ENCODE assay signal across 10 cellular contexts in the genomic region with DNA sequence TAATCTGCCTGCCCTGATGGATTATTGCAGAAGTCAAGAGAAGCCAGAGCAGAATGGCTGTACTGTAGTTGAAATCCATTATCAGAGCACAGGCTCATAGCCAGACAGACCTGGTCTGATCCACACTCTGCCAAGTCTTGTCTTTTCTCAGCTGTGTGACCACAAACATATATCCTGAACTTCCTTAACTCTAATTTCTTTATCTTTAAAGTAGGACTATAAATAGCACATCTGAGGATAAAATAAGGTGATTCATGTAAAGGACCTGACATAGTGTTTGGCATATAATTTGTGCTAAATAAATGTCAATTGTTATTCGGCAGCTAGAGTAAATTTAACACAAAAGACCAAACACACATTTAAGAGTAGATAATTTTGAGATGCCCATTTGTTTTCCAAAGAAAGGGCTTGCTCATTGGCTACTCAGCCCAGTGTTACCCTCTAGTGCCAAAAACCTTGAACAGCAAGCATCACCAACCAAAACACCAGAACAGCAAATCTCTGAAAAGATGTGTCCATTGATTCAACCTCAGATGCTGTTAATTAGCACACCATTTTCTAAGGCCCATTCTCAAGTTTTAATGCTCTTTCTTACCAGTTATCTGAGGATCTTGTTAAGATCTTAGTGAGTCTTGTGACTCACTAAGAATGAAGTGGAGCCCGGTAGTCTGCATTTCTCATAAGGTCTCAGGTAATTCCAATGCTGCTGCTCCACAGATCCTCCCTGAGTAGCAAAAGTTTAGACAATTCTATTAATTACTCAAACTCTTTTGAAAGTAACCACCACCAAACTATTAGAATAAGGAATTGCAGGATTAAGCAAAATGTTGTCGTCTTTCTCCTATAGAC.
DNase-seq lines count a peak whose midpoint lies in the region; ATAC-seq, FAIRE-seq and TF ChIP-seq lines count a peak whose summit lies in the region.
"Had no signal": no experiment of that assay in that cellular context is flagged by ENCODE, and none has a peak within 500 bp of the region (broad histone marks: within the 10 kb centered on the region; RNA-seq: fewer than 3 reads in every experiment).

No MANE protein-coding gene starts in this region.

- H3K4me1 ChIP-seq in body of pancreas (no peaks in the 10 kb centered on the region), gastroesophageal sphincter (no peaks in the 10 kb centered on the region)
- H3K4me1 ChIP-seq: ascending aorta had no signal

- H3K36me3 ChIP-seq in body of pancreas (replicated peaks in 1 of 2; ENCODE audit: insufficient read depth in 1 of 2, low read depth in 2 of 2): no peaks in the 10 kb centered on the region
- no peaks in the 10 kb centered on the region for H3K36me3 ChIP-seq in gastroesophageal sphincter
- H3K36me3 ChIP-seq: ascending aorta had no signal

- TF ChIP-seq CTCF in D721Med (IDR thresholded peaks at IDR 0.05; ENCODE audit: insufficient read depth, missing control alignments) (peak; percentile 49), body of pancreas (IDR thresholded peaks at IDR 0.05) (peak; percentile 13 to 73 (median 55)), gastroesophageal sphincter (IDR thresholded peaks at IDR 0.05) (no peak)

- ATAC-seq in body of pancreas (peak; percentile 65), left lobe of liver (peak; percentile 48), HG03025 (IDR thresholded peaks at IDR 0.05; ENCODE audit: low FRiP score, unreplicated experiment) (no peak), gastroesophageal sphincter (no peak)
- ATAC-seq: naive thymus-derived CD8-positive, alpha-beta T cell had no signal

- peak overlapping the region in 2 of 4 donors; percentile 27 to 36 for H3K27ac ChIP-seq in body of pancreas
- no peak overlapping the region for H3K27ac ChIP-seq in gastroesophageal sphincter
- H3K27ac ChIP-seq: ascending aorta had no signal

- no peaks in the 10 kb centered on the region for H3K9me3 ChIP-seq in body of pancreas
- peaks cover 0 to 3% (median 0%) of the 10 kb centered on the region in 3 donors for H3K9me3 ChIP-seq in gastroesophageal sphincter

- no peaks in the 10 kb centered on the region for H3K27me3 ChIP-seq in body of pancreas
- H3K27me3 ChIP-seq in gastroesophageal sphincter: no peaks in the 10 kb centered on the region
- H3K27me3 ChIP-seq: ascending aorta had no signal

- no peak for TF ChIP-seq EP300 in gastroesophageal sphincter (IDR thresholded peaks at IDR 0.05)

- DNase-seq in D721Med (ENCODE audit: insufficient read length, low spot score) (no peak), HT1080 (ENCODE audit: low read depth) (peak; percentile 54), body of pancreas (peak in 3 of 4 donors; percentile 34 to 50 (median 40)), left lobe of liver (ENCODE audit: low spot score) (no peak), NCI-H1436 treated with DMSO at 0.1 percent for 48 hours (lab: John Stamatoyannopoulos, UW) (no peak)
- DNase-seq in stimulated activated CD4-positive, alpha-beta T cell treated with anti-CD3 and anti-CD28 coated beads, Interleukin-4, amount 100 ng/mL, for 4 hours: no peak
- DNase-seq: naive thymus-derived CD8-positive, alpha-beta T cell had no signal

- 52 to 66% methylated on average over 3 of the region's 3 CpGs for WGBS in body of pancreas, 2 donors
- 63 to 73% methylated on average over 3 of the region's 3 CpGs for WGBS in gastroesophageal sphincter (ENCODE audit: low coverage in 1 of 2), 2 donors

- intact Hi-C loops in body of pancreas (cut with DNase I): no loop called here

- H3K4me3 ChIP-seq in body of pancreas (no peak overlapping the region), gastroesophageal sphincter (no peak overlapping the region)
- H3K4me3 ChIP-seq: ascending aorta had no signal

- TF ChIP-seq POLR2A in body of pancreas (IDR thresholded peaks at IDR 0.05) (no peak), gastroesophageal sphincter (IDR thresholded peaks at IDR 0.05) (no peak)

- FAIRE-seq in D721Med (lab: Jason Lieb, UNC): no peak

Comparison
In these comparisons a context has a peak if more than half of its experiments do, and no peak if none do; other contexts are left out.
1. DNase-seq: peak in HT1080 (single experiment) and body of pancreas (3 of 4); none in D721Med (single experiment), left lobe of liver (single experiment), stimulated activated CD4-positive, alpha-beta T cell treated with anti-CD3 and anti-CD28 coated beads, Interleukin-4, amount 100 ng/mL, for 4 hours (0 of 2) and NCI-H1436 treated with DMSO at 0.1 percent for 48 hours (single experiment).
2. CTCF ChIP-seq: peak in D721Med (single experiment) and body of pancreas (7 of 7); none in gastroesophageal sphincter (0 of 4).
3. ATAC-seq: peak in body of pancreas (single experiment) and left lobe of liver (single experiment); none in HG03025 (single experiment) and gastroesophageal sphincter (single experiment).